ENCODE assay signal across 22 cellular contexts in the genomic region with DNA sequence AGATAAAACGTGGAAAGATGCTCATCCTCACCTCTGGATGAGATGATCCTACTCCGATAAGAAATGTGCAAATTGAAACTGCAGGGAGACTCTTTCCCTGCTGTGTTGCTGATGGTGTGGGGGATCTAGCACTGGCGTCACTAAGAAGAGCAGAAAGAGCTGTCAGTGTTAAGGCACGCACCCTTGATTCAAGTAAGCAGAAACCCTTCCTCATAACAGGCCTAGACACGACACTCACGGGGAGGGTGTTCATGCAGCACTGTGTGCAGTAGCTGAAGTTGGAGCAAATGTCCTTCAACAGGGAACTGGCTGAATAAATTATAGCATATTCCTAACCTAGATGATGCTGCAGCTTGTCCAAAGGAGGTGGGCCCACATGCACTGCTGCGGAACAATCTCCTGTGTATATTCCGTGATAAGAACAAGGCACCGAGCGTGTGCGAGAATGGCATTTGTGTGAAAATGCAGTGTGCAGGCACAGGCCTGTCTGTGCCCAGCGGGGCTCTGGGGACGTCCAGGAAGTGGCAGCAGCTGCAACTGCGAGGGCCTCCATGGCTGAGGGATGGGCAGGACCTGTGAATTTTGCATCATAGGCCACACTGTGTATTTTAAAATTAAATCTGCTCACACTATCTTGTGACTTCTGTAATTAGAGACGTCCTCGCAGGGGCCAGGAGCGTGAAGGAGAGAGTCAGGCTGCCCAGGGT.
A peak's percentile ranks its signal among the peaks of the same experiment; 100 is the strongest.
DNase-seq lines count a peak whose midpoint lies in the region; ATAC-seq, FAIRE-seq and TF ChIP-seq lines count a peak whose summit lies in the region.
"Had no signal": no experiment of that assay in that cellular context is flagged by ENCODE, and none has a peak within 500 bp of the region (broad histone marks: within the 10 kb centered on the region; RNA-seq: fewer than 3 reads in every experiment).

No MANE protein-coding gene starts in this region.

- peaks cover 4% of the 10 kb centered on the region in 2 experiments for H3K36me3 ChIP-seq in keratinocyte (ENCODE audit: control insufficient read depth in 2 of 2, extremely low read depth in 1 of 2, insufficient read depth in 2 of 2, low read length in 2 of 2)

- no peaks in the 10 kb centered on the region for H4K20me1 ChIP-seq in keratinocyte (ENCODE audit: control insufficient read depth, extremely low read depth, insufficient read depth, low read length)

- H3K27me3 ChIP-seq in keratinocyte (ENCODE audit: control insufficient read depth, extremely low read depth, insufficient read depth, low read length) = no peaks in the 10 kb centered on the region

- DNase-seq in NCI-H1417 (lab: John Stamatoyannopoulos, UW) (peak; percentile 12 to 51 (median 21)), NCI-H1417 treated with DMSO at 0.1 percent for 48 hours (lab: John Stamatoyannopoulos, UW) (no peak), RWPE1 (ENCODE audit: low spot score) (peak; percentile 66), keratinocyte (ENCODE audit: low read depth, low spot score) (peak; percentile 41), type B pancreatic cell (ENCODE audit: extremely low spot score, unreplicated experiment) (no peak), left lobe of liver (ENCODE audit: low spot score) (no peak), mucosa of gallbladder (ENCODE audit: low spot score) (no peak)
- DNase-seq: activated CD4-positive, alpha-beta memory T cell treated with anti-CD3 and anti-CD28 coated beads for 36 hours; activated T-cell treated with anti-CD3 and anti-CD28 coated beads, Interleukin-2, amount 50 U/mL, for 48 hours; foreskin fibroblast; NCI-H187 treated with DMSO at 0.1 percent for 48 hours; NCI-H526; retina; SIG-M5; T-helper 1 cell; WERI-Rb-1 had no signal

- ATAC-seq in left lobe of liver = no peak
- ATAC-seq in HG03378 (IDR thresholded peaks at IDR 0.05; ENCODE audit: unreplicated experiment) = no peak
- ATAC-seq: activated naive CD4-positive, alpha-beta T cell treated with anti-CD3 and anti-CD28 coated beads, Interleukin-2, amount 50 U/mL, for 72 hours had no signal

- no peaks in the 10 kb centered on the region for H3K27me3 Mint-ChIP-seq in type B pancreatic cell
- H3K27me3 Mint-ChIP-seq: activated CD4-positive, alpha-beta memory T cell treated with anti-CD3 and anti-CD28 coated beads for 36 hours had no signal

- no peaks in the 10 kb centered on the region for H3K9me3 Mint-ChIP-seq in type B pancreatic cell
- H3K9me3 Mint-ChIP-seq: activated CD4-positive, alpha-beta memory T cell treated with anti-CD3 and anti-CD28 coated beads for 36 hours; activated naive CD4-positive, alpha-beta T cell treated with anti-CD3 and anti-CD28 coated beads, Interleukin-2, amount 50 U/mL, for 72 hours had no signal

- no peaks in the 10 kb centered on the region for H3K79me2 ChIP-seq in keratinocyte (ENCODE audit: control insufficient read depth, insufficient read depth, low read length)

- peaks cover 2% of the 10 kb centered on the region for H3K9me1 ChIP-seq in keratinocyte (ENCODE audit: control insufficient read depth, extremely low read depth, insufficient read depth, low read length)

- H3K4me1 Mint-ChIP-seq in type B pancreatic cell (ENCODE audit: unreplicated experiment) = no peaks in the 10 kb centered on the region

- H3K9ac ChIP-seq in keratinocyte (ENCODE audit: control insufficient read depth, extremely low read depth, insufficient read depth, low read length) = peak overlapping the region; percentile 13

- POLR2A ChIA-PET in RWPE1 (lab: Yijun Ruan, JAX; ENCODE audit: low non-redundant PET) = no interaction called here

- no peaks in the 10 kb centered on the region for H3K9me3 ChIP-seq in keratinocyte (ENCODE audit: control insufficient read depth, low read depth, low read length)

- dilution Hi-C loops in keratinocyte (cut with MboI; ENCODE audit: extremely low pct_ligation_motif_present, low sequenced_read_pairs) = no loop called here

- H3K4me3 Mint-ChIP-seq in type B pancreatic cell = no peak overlapping the region
- H3K4me3 Mint-ChIP-seq: activated CD4-positive, alpha-beta memory T cell treated with anti-CD3 and anti-CD28 coated beads for 36 hours had no signal

- H3K36me3 Mint-ChIP-seq in type B pancreatic cell = peaks cover 9% of the 10 kb centered on the region

- TF ChIP-seq CTCF in RWPE1 (conservative IDR thresholded peaks at IDR 0.05; ENCODE audit: low read depth) (no peak), keratinocyte (optimal IDR thresholded peaks at IDR 0.05 in 1 of 3, IDR thresholded peaks at IDR 0.05 in 1 of 3, conservative IDR thresholded peaks at IDR 0.05 in 1 of 3; ENCODE audit: extremely low read depth in 1 of 3, insufficient read depth in 2 of 3, low read length in 3 of 3) (no peak), type B pancreatic cell (conservative IDR thresholded peaks at IDR 0.05) (no peak)

- CTCF ChIA-PET in RWPE1 (lab: Yijun Ruan, JAX) = interaction anchor here (1.0 kb wide), 1 partner anchor 95 kb away, joined by 4 read pairs; no protein-coding TSS in a partner anchor

- peak overlapping the region; percentile 63 for H3K4me2 ChIP-seq in keratinocyte (ENCODE audit: control insufficient read depth, extremely low read depth, insufficient read depth, low read depth, low read length)

- peaks cover 49% of the 10 kb centered on the region for H3K4me1 ChIP-seq in keratinocyte (ENCODE audit: control insufficient read depth, extremely low read depth, insufficient read depth, low read length)

- H2AFZ ChIP-seq in keratinocyte (ENCODE audit: control insufficient read depth, low read length) = no peak overlapping the region

- H3K27ac Mint-ChIP-seq in type B pancreatic cell = peak overlapping the region; percentile 2
- H3K27ac Mint-ChIP-seq: activated CD4-positive, alpha-beta memory T cell treated with anti-CD3 and anti-CD28 coated beads for 36 hours had no signal

- peak; percentile 99 for FAIRE-seq in keratinocyte (lab: Jason Lieb, UNC)
- FAIRE-seq: D721Med, endometrium had no signal

- no peak overlapping the region for H3K4me3 ChIP-seq in keratinocyte (ENCODE audit: control insufficient read depth in 2 of 3, extremely low read depth in 1 of 3, insufficient read depth in 2 of 3, low read depth in 1 of 3, low read length in 3 of 3)
- H3K4me3 ChIP-seq: coronary artery had no signal

- H3K27ac ChIP-seq in RWPE1 (peak overlapping the region; percentile 88), keratinocyte (ENCODE audit: control insufficient read depth, insufficient read depth, low read length) (peak overlapping the region; percentile 35)
- H3K27ac ChIP-seq: 22Rv1, coronary artery, WERI-Rb-1 had no signal

Comparison
In these comparisons a context has a peak if more than half of its experiments do, and no peak if none do; other contexts are left out.
1. DNase-seq: peak in NCI-H1417 (3 of 3), RWPE1 (single experiment) and keratinocyte (single experiment); none in NCI-H1417 treated with DMSO at 0.1 percent for 48 hours (single experiment), type B pancreatic cell (single experiment), left lobe of liver (single experiment) and mucosa of gallbladder (single experiment).